ENCODE assay signal across 1 cellular context in the genomic region with DNA sequence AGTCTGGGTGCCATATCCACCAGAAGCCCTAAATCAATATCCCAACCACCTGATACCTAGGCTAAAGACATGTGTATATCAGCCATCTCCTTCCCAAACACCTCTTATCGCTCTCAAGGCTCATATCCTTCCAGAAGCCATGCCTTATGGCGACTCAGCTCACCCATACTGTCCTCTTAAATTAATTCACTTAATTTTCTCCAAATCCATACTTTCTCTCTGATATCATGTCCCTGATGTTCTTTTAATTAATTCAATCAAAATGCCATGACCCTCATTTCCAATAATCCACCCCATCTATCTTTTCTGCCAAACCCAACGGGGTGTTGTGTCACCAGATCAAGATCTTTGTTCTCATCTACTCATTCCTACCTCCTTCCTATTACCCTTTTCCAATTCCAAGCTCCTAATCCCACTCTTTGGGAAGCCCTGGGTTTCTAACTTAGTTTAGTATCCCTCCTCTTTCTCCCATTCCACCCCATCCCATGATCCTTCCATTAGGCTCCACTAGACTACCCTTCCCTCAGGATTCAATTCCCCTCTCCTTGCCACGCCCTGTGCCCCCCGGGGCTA.
TF ChIP-seq lines count a peak whose summit lies in the region.

No MANE protein-coding gene starts in this region.

TF ChIP-seq in HCT116, 20 proteins besides CTCF, POLR2A, EP300 and RAD21 (continued from another document):
- TF ChIP-seq, protein P1, sequence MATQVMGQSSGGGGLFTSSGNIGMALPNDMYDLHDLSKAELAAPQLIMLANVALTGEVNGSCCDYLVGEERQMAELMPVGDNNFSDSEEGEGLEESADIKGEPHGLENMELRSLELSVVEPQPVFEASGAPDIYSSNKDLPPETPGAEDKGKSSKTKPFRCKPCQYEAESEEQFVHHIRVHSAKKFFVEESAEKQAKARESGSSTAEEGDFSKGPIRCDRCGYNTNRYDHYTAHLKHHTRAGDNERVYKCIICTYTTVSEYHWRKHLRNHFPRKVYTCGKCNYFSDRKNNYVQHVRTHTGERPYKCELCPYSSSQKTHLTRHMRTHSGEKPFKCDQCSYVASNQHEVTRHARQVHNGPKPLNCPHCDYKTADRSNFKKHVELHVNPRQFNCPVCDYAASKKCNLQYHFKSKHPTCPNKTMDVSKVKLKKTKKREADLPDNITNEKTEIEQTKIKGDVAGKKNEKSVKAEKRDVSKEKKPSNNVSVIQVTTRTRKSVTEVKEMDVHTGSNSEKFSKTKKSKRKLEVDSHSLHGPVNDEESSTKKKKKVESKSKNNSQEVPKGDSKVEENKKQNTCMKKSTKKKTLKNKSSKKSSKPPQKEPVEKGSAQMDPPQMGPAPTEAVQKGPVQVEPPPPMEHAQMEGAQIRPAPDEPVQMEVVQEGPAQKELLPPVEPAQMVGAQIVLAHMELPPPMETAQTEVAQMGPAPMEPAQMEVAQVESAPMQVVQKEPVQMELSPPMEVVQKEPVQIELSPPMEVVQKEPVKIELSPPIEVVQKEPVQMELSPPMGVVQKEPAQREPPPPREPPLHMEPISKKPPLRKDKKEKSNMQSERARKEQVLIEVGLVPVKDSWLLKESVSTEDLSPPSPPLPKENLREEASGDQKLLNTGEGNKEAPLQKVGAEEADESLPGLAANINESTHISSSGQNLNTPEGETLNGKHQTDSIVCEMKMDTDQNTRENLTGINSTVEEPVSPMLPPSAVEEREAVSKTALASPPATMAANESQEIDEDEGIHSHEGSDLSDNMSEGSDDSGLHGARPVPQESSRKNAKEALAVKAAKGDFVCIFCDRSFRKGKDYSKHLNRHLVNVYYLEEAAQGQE (IDR thresholded peaks at IDR 0.05; ENCODE audit: low read depth): no peak
- TF ChIP-seq SP1 (IDR thresholded peaks at IDR 0.05; ENCODE audit: low read depth) (no peak), ZNF274 (IDR thresholded peaks at IDR 0.05; ENCODE audit: low read depth, low read length) (no peak), FOSL1 (IDR thresholded peaks at IDR 0.05; ENCODE audit: low read depth) (no peak), TCF7L2 (IDR thresholded peaks at IDR 0.05; ENCODE audit: borderline replicate concordance, extremely low read depth, insufficient read depth, insufficient read length) (no peak), CBX3 (IDR thresholded peaks at IDR 0.05; ENCODE audit: low read depth) (no peak), EZH2phosphoT487 (IDR thresholded peaks at IDR 0.05; ENCODE audit: borderline replicate concordance) (no peak), EGR1 (IDR thresholded peaks at IDR 0.05; ENCODE audit: low read depth) (no peak), ZFX (IDR thresholded peaks at IDR 0.05) (no peak), EZH2 (IDR thresholded peaks at IDR 0.05) (no peak), ELF1 (IDR thresholded peaks at IDR 0.05; ENCODE audit: borderline replicate concordance, low read depth) (no peak), POLR2AphosphoS5 (IDR thresholded peaks at IDR 0.05; ENCODE audit: low read depth, low read length) (no peak), JUND (IDR thresholded peaks at IDR 0.05) (no peak)
- TF ChIP-seq, protein P2, sequence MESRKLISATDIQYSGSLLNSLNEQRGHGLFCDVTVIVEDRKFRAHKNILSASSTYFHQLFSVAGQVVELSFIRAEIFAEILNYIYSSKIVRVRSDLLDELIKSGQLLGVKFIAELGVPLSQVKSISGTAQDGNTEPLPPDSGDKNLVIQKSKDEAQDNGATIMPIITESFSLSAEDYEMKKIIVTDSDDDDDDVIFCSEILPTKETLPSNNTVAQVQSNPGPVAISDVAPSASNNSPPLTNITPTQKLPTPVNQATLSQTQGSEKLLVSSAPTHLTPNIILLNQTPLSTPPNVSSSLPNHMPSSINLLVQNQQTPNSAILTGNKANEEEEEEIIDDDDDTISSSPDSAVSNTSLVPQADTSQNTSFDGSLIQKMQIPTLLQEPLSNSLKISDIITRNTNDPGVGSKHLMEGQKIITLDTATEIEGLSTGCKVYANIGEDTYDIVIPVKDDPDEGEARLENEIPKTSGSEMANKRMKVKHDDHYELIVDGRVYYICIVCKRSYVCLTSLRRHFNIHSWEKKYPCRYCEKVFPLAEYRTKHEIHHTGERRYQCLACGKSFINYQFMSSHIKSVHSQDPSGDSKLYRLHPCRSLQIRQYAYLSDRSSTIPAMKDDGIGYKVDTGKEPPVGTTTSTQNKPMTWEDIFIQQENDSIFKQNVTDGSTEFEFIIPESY (IDR thresholded peaks at IDR 0.05; ENCODE audit: extremely low read depth, insufficient replicate concordance, low read length): no peak
- TF ChIP-seq, protein P3, sequence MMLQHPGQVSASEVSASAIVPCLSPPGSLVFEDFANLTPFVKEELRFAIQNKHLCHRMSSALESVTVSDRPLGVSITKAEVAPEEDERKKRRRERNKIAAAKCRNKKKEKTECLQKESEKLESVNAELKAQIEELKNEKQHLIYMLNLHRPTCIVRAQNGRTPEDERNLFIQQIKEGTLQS (IDR thresholded peaks at IDR 0.05): no peak
